Comparison of ENCODE assay signal across 8 cellular contexts in genomic region chr5:177425801-177426565, GRCh38. TPM values are rescaled to one million over a fixed set of nuclear protein-coding genes. Genes with fewer than 3 reads are reported as not detected.
DNase-seq lines count a peak whose midpoint lies in the region; ATAC-seq and TF ChIP-seq lines count a peak whose summit lies in the region.

No MANE protein-coding gene starts in this region.

- TF ChIP-seq RAD21 in liver (IDR thresholded peaks at IDR 0.05) = peak in 1 of 2 donors; percentile 19

- H3K27me3 ChIP-seq in CD4-positive, alpha-beta memory T cell (ENCODE audit: insufficient read depth, low read length) = no peaks in the 10 kb centered on the region
- no peaks in the 10 kb centered on the region for H3K27me3 ChIP-seq in dorsolateral prefrontal cortex
- H3K27me3 ChIP-seq in liver (ENCODE audit: control insufficient read depth in 4 of 4, insufficient read depth in 4 of 4, low read length in 3 of 4) = no peaks in the 10 kb centered on the region

- H3K36me3 Mint-ChIP-seq in CD4-positive, alpha-beta memory T cell = peaks cover 16 to 30% of the 10 kb centered on the region in 2 donors
- H3K36me3 Mint-ChIP-seq in activated CD4-positive, alpha-beta memory T cell treated with anti-CD3 and anti-CD28 coated beads, Interleukin-2, amount 10 ng/mL, durations not matched to agents 7 days and 5 days (ENCODE audit: low read depth) = peaks cover 37% of the 10 kb centered on the region

- H3K27ac Mint-ChIP-seq in CD4-positive, alpha-beta memory T cell = peak overlapping the region; percentile 91 to 99 (median 99)
- peak overlapping the region; percentile 98 for H3K27ac Mint-ChIP-seq in activated CD4-positive, alpha-beta memory T cell treated with anti-CD3 and anti-CD28 coated beads, Interleukin-2, amount 10 ng/mL, durations not matched to agents 7 days and 5 days

- no peaks in the 10 kb centered on the region for H3K27me3 Mint-ChIP-seq in CD4-positive, alpha-beta memory T cell
- no peaks in the 10 kb centered on the region for H3K27me3 Mint-ChIP-seq in activated CD4-positive, alpha-beta memory T cell treated with anti-CD3 and anti-CD28 coated beads, Interleukin-2, amount 10 ng/mL, durations not matched to agents 7 days and 5 days

- TF ChIP-seq CTCF in dorsolateral prefrontal cortex (IDR thresholded peaks at IDR 0.05 in 54 of 56, conservative IDR thresholded peaks at IDR 0.05 in 2 of 56; ENCODE audit: low read depth in 1 of 56, partially characterized antibody in 56 of 56) (peak in 11 of 56 donors; percentile 9 to 32 (median 13)), liver (IDR thresholded peaks at IDR 0.05; ENCODE audit: low read depth, low read length, missing input control) (no peak)

- H3K4me3 ChIP-seq in CD4-positive, alpha-beta memory T cell (ENCODE audit: low read length in 2 of 2) = peak overlapping the region; percentile 21 to 53
- peak overlapping the region; percentile 40 to 94 (median 72) for H3K4me3 ChIP-seq in dorsolateral prefrontal cortex
- H3K4me3 ChIP-seq in liver (ENCODE audit: low read depth in 1 of 3, low read length in 3 of 3) = peak overlapping the region; percentile 50 to 60 (median 58)

- peak overlapping the region; percentile 89 to 96 (median 92) for H3K4me3 Mint-ChIP-seq in CD4-positive, alpha-beta memory T cell
- H3K4me3 Mint-ChIP-seq in activated CD4-positive, alpha-beta memory T cell treated with anti-CD3 and anti-CD28 coated beads, Interleukin-2, amount 10 ng/mL, durations not matched to agents 7 days and 5 days = peak overlapping the region; percentile 95

- DNase-seq in CD4-positive, alpha-beta memory T cell = peak; percentile 99 to 100 (median 100)
- DNase-seq in HK-2 (ENCODE audit: unreplicated experiment) (peak; percentile 95), NCI-H82 treated with DMSO at 0.1 percent for 48 hours (lab: John Stamatoyannopoulos, UW; ENCODE audit: unreplicated experiment) (peak; percentile 98), dorsolateral prefrontal cortex (peak; percentile 99 to 100 (median 100))
- DNase-seq in activated CD4-positive, alpha-beta memory T cell treated with anti-CD3 and anti-CD28 coated beads, Interleukin-2, amount 10 ng/mL, durations not matched to agents 7 days and 5 days = peak; percentile 100
- DNase-seq in stimulated activated CD4-positive, alpha-beta T cell treated with anti-CD3 and anti-CD28 coated beads, Interleukin-4, amount 100 ng/mL, for 1 hour = peak; percentile 98

- H3K27ac ChIP-seq in CD4-positive, alpha-beta memory T cell (ENCODE audit: low read depth, low read length) = peak overlapping the region; percentile 65
- H3K27ac ChIP-seq in dorsolateral prefrontal cortex = peak overlapping the region; percentile 66 to 98 (median 92)
- H3K27ac ChIP-seq in liver (ENCODE audit: low read depth in 1 of 2, low read length in 2 of 2) = peak overlapping the region; percentile 92 to 95

- peaks cover 52% of the 10 kb centered on the region for H3K4me1 ChIP-seq in CD4-positive, alpha-beta memory T cell (ENCODE audit: insufficient read depth, low read length)
- H3K4me1 ChIP-seq in liver (ENCODE audit: control insufficient read depth in 4 of 4, insufficient read depth in 4 of 4, low read length in 3 of 4) = peaks cover 3 to 24% (median 17%) of the 10 kb centered on the region in 4 donors

- no peaks in the 10 kb centered on the region for H3K9me3 ChIP-seq in CD4-positive, alpha-beta memory T cell (ENCODE audit: control insufficient read depth in 1 of 2, low read length in 2 of 2)
- H3K9me3 ChIP-seq in liver (ENCODE audit: control insufficient read depth in 4 of 4, low read length in 3 of 4) = no peaks in the 10 kb centered on the region

- peak overlapping the region; percentile 58 to 67 for H3K9ac ChIP-seq in liver (ENCODE audit: low read depth in 1 of 2, low read length in 2 of 2)

- H3K9me3 Mint-ChIP-seq in CD4-positive, alpha-beta memory T cell = peaks cover 0 to 5% (median 0%) of the 10 kb centered on the region in 8 donors
- peaks cover 2% of the 10 kb centered on the region for H3K9me3 Mint-ChIP-seq in activated CD4-positive, alpha-beta memory T cell treated with anti-CD3 and anti-CD28 coated beads, Interleukin-2, amount 10 ng/mL, durations not matched to agents 7 days and 5 days

- peaks cover 31 to 65% (median 44%) of the 10 kb centered on the region in 4 donors for H3K4me1 Mint-ChIP-seq in CD4-positive, alpha-beta memory T cell
- H3K4me1 Mint-ChIP-seq in activated CD4-positive, alpha-beta memory T cell treated with anti-CD3 and anti-CD28 coated beads, Interleukin-2, amount 10 ng/mL, durations not matched to agents 7 days and 5 days = peaks cover 44% of the 10 kb centered on the region

- peak; percentile 79 for ATAC-seq in GM19455 (IDR thresholded peaks at IDR 0.05; ENCODE audit: unreplicated experiment)

- H3K36me3 ChIP-seq in CD4-positive, alpha-beta memory T cell (ENCODE audit: insufficient read depth, low read length) = peaks cover 14% of the 10 kb centered on the region
- no peaks in the 10 kb centered on the region for H3K36me3 ChIP-seq in liver (ENCODE audit: control insufficient read depth in 4 of 4, insufficient read depth in 3 of 4, low read depth in 1 of 4, low read length in 3 of 4)

- POLR2A ChIA-PET in CD4-positive, alpha-beta memory T cell (lab: Charles Lee; ENCODE audit: partially characterized antibody) = interaction anchor here (0.5 to 14.3 kb wide), 22 partner anchors 7 to 888 kb away, joined by 3 to 1171 read pairs (median 6); partner anchors contain the start of genes F12, LMAN2, PDLIM7 and PRR7
- POLR2A ChIA-PET in activated CD4-positive, alpha-beta memory T cell treated with anti-CD3 and anti-CD28 coated beads, Interleukin-2, amount 10 ng/mL, durations not matched to agents 7 days and 5 days (lab: Charles Lee) = interaction anchor here (0.9 to 14.9 kb wide), 17 partner anchors 7 to 121 kb away, joined by 3 to 654 read pairs (median 8); partner anchors contain the start of genes F12, LMAN2, PDLIM7 and PRR7

- CTCF ChIA-PET in CD4-positive, alpha-beta memory T cell (lab: Charles Lee; ENCODE audit: partially characterized antibody) = interaction anchor here (0.9 to 14.2 kb wide), 7 partner anchors 11 to 116 kb away, joined by 4 to 307 read pairs (median 55); partner anchors contain the start of genes F12, PFN3 and PRR7
- CTCF ChIA-PET in activated CD4-positive, alpha-beta memory T cell treated with anti-CD3 and anti-CD28 coated beads, Interleukin-2, amount 10 ng/mL, durations not matched to agents 7 days and 5 days (lab: Charles Lee) = interaction anchor here (0.5 to 12.6 kb wide), 15 partner anchors 8 to 117 kb away, joined by 3 to 235 read pairs (median 6); partner anchors contain the start of genes PFN3 and PRR7

- WGBS in liver = 1% methylated on average over 52 of the region's 52 CpGs

- intact Hi-C loops in CD4-positive, alpha-beta memory T cell (cut with micrococcal nuclease) = loop anchor here (1.0 kb wide), 7 partner anchors 8 to 71 kb away; partner anchors contain the start of genes PDLIM7, PRR7 and RGS14
- intact Hi-C loops in dorsolateral prefrontal cortex (cut with DNase I) = loop anchor here (1.0 to 2.0 kb wide), 3 partner anchors 21 kb away; partner anchors contain the start of gene PRR7 (in 1 of the 2)

TF ChIP-seq in liver, 16 proteins besides CTCF, POLR2A, EP300 and RAD21 (continues in another document):
- TF ChIP-seq NR2F2 (IDR thresholded peaks at IDR 0.05) = peak; percentile 82
- peak; percentile 97 for TF ChIP-seq SP1 (IDR thresholded peaks at IDR 0.05)

RNA-seq across cellular contexts. Expression of gene GRK6, which starts 0.5 kb away (rescaled TPM):
- total RNA-seq in CD4-positive, alpha-beta memory T cell = 100 to 1,000 TPM; 189 to 191 TPM
- 100 to 1,000 TPM in 1 of 2 donors, 10 to 100 TPM in 1; 72.4 to 203 TPM for polyA plus RNA-seq in CD4-positive, alpha-beta memory T cell
- 100 to 1,000 TPM; 206 to 208 TPM for total RNA-seq in activated CD4-positive, alpha-beta memory T cell treated with anti-CD3 and anti-CD28 coated beads, Interleukin-2, amount 10 ng/mL, durations not matched to agents 7 days and 5 days
- total RNA-seq in dorsolateral prefrontal cortex (10 to 100 TPM; 25.6 to 45.9 (median 34.0) TPM), liver (10 to 100 TPM; 15.2 to 24.0 TPM)
- 1 to 10 TPM; 3.1 to 6.4 TPM for polyA plus RNA-seq in liver

RNA-seq across cellular contexts. Expression of gene F12, which starts 16.6 kb away (rescaled TPM):
- total RNA-seq in CD4-positive, alpha-beta memory T cell = not detected
- polyA plus RNA-seq in CD4-positive, alpha-beta memory T cell = 1 to 10 TPM; 2.0 to 2.4 TPM
- 1 to 10 TPM; 1.5 to 1.6 TPM for total RNA-seq in activated CD4-positive, alpha-beta memory T cell treated with anti-CD3 and anti-CD28 coated beads, Interleukin-2, amount 10 ng/mL, durations not matched to agents 7 days and 5 days
- total RNA-seq in dorsolateral prefrontal cortex = 10 to 100 TPM in 15 of 120 experiments, 1 to 10 TPM in 105; 1.8 to 14.5 (median 7.5) TPM
- total RNA-seq in liver = 100 to 1,000 TPM in 1 of 2 donors, 10 to 100 TPM in 1; 27.7 to 256 TPM
- polyA plus RNA-seq in liver = 100 to 1,000 TPM; 294 to 328 TPM

RNA-seq across cellular contexts. Expression of gene PRR7, which starts 20.6 kb away (rescaled TPM):
- 1 to 10 TPM; 5.2 to 7.2 TPM for total RNA-seq in CD4-positive, alpha-beta memory T cell
- 10 to 100 TPM; 14.3 to 17.8 TPM for polyA plus RNA-seq in CD4-positive, alpha-beta memory T cell
- total RNA-seq in activated CD4-positive, alpha-beta memory T cell treated with anti-CD3 and anti-CD28 coated beads, Interleukin-2, amount 10 ng/mL, durations not matched to agents 7 days and 5 days = 1 to 10 TPM; 4.9 to 5.8 TPM
- total RNA-seq in dorsolateral prefrontal cortex (10 to 100 TPM in 119 of 120 experiments, 1 to 10 TPM in 1; 8.4 to 26.6 (median 16.7) TPM), liver (under 1 TPM; 0.17 to 0.37 TPM)
- polyA plus RNA-seq in liver = 1 to 10 TPM in 1 of 2 donors, under 1 TPM in 1; 0.60 to 1.4 TPM

RNA-seq across cellular contexts. Expression of gene PFN3, which starts 25.5 kb away (rescaled TPM):
- not detected for total RNA-seq in CD4-positive, alpha-beta memory T cell
- polyA plus RNA-seq in CD4-positive, alpha-beta memory T cell = not detected
- total RNA-seq in activated CD4-positive, alpha-beta memory T cell treated with anti-CD3 and anti-CD28 coated beads, Interleukin-2, amount 10 ng/mL, durations not matched to agents 7 days and 5 days = not detected
- not detected for total RNA-seq in dorsolateral prefrontal cortex
- not detected for total RNA-seq in liver
- polyA plus RNA-seq in liver = not detected

RNA-seq across cellular contexts. Expression of gene SLC34A1, which starts 41.7 kb away (rescaled TPM):
- total RNA-seq in CD4-positive, alpha-beta memory T cell = under 1 TPM in 1 of 2 experiments, not detected in 1; 0.11 TPM
- not detected for polyA plus RNA-seq in CD4-positive, alpha-beta memory T cell
- 1 to 10 TPM; 1.4 to 1.5 TPM for total RNA-seq in activated CD4-positive, alpha-beta memory T cell treated with anti-CD3 and anti-CD28 coated beads, Interleukin-2, amount 10 ng/mL, durations not matched to agents 7 days and 5 days
- not detected for total RNA-seq in dorsolateral prefrontal cortex
- total RNA-seq in liver = 1 to 10 TPM in 1 of 2 donors, under 1 TPM in 1; 0.23 to 1.0 TPM
- polyA plus RNA-seq in liver = under 1 TPM; 0.33 to 0.60 TPM

Comparison
In these comparisons a context has a peak if more than half of its experiments do, and no peak if none do; other contexts are left out.
1. Peak in every context shown above with its lines: DNase-seq, ATAC-seq, H3K4me3 ChIP-seq and H3K27ac ChIP-seq.
2. RNA of gene GRK6, which starts 0.5 kb away (total RNA-seq): 206 to 208 TPM in activated CD4-positive, alpha-beta memory T cell treated with anti-CD3 and anti-CD28 coated beads, Interleukin-2, amount 10 ng/mL, durations not matched to agents 7 days and 5 days and 189 to 191 TPM in CD4-positive, alpha-beta memory T cell; 25.6 to 45.9 TPM in dorsolateral prefrontal cortex and 15.2 to 24.0 TPM in liver; every median in the first group is over 4 times any median in the second.
3. RNA of gene PRR7, which starts 20.6 kb away (total RNA-seq): 8.4 to 26.6 TPM in dorsolateral prefrontal cortex, 5.2 to 7.2 TPM in CD4-positive, alpha-beta memory T cell and 4.9 to 5.8 TPM in activated CD4-positive, alpha-beta memory T cell treated with anti-CD3 and anti-CD28 coated beads, Interleukin-2, amount 10 ng/mL, durations not matched to agents 7 days and 5 days; 0.17 to 0.37 TPM in liver; every median in the first group is over 4 times any median in the second.